ENCODE assay signal across 24 cellular contexts in the genomic region with DNA sequence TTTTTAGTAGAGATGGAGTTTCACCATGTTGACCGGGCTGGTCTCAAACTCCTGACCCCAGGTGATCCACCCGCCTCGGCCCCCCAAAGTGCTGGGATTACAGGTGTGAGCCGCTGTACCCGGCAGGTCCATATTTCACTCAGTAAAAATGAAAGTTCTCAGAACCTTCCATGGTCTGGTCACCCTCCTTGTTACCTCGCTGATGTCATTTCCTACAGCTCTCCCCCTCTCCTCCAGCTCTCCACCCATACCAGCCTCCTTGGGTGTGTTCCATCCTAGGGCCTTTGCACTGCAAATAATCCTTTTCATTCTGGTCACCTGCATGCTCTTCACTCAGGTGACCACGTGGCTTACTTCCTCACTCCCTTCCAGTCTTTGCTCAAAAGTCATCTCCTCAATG.
DNase-seq lines count a peak whose midpoint lies in the region; ATAC-seq and TF ChIP-seq lines count a peak whose summit lies in the region.
"Had no signal": no experiment of that assay in that cellular context is flagged by ENCODE, and none has a peak within 500 bp of the region (broad histone marks: within the 10 kb centered on the region; RNA-seq: fewer than 3 reads in every experiment).

No MANE protein-coding gene starts in this region.

- H3K9ac ChIP-seq in OCI-LY3 (ENCODE audit: low read length), result no peak overlapping the region

- H3K9me3 Mint-ChIP-seq in activated CD4-positive, alpha-beta T cell treated with anti-CD3 and anti-CD28 coated beads, Interleukin-2, amount 10 ng/mL, durations not matched to agents 7 days and 5 days, result peaks cover 12% of the 10 kb centered on the region
- peaks cover 5% of the 10 kb centered on the region for H3K9me3 Mint-ChIP-seq in activated naive CD8-positive, alpha-beta T cell treated with anti-CD3 and anti-CD28 coated beads, Interleukin-2, amount 50 U/mL, for 24 hours
- H3K9me3 Mint-ChIP-seq in CD4-positive, alpha-beta memory T cell, result no peaks in the 10 kb centered on the region
- H3K9me3 Mint-ChIP-seq: CD4-positive, alpha-beta T cell; GM23338; type B pancreatic cell had no signal

- CTCF ChIA-PET in activated CD4-positive, alpha-beta T cell treated with anti-CD3 and anti-CD28 coated beads, Interleukin-2, amount 10 ng/mL, durations not matched to agents 7 days and 5 days (lab: Charles Lee), result interaction anchor here (0.6 kb wide), 1 partner anchor 209 kb away, joined by 3 read pairs; no protein-coding TSS in a partner anchor
- CTCF ChIA-PET in CD4-positive, alpha-beta memory T cell (lab: Charles Lee; ENCODE audit: partially characterized antibody), result no interaction called here

- peak overlapping the region; percentile 78 for H3K27ac Mint-ChIP-seq in activated CD4-positive, alpha-beta T cell treated with anti-CD3 and anti-CD28 coated beads, Interleukin-2, amount 10 ng/mL, durations not matched to agents 7 days and 5 days
- H3K27ac Mint-ChIP-seq in activated naive CD8-positive, alpha-beta T cell treated with anti-CD3 and anti-CD28 coated beads, Interleukin-2, amount 50 U/mL, for 24 hours, result peak overlapping the region; percentile 87
- no peak overlapping the region for H3K27ac Mint-ChIP-seq in CD4-positive, alpha-beta memory T cell
- H3K27ac Mint-ChIP-seq: CD4-positive, alpha-beta T cell; GM23338; nephron; type B pancreatic cell had no signal

- no peaks in the 10 kb centered on the region for H4K20me1 ChIP-seq in OCI-LY3 (ENCODE audit: insufficient read depth, low read length)

- no peaks in the 10 kb centered on the region for H3K9me3 ChIP-seq in OCI-LY3 (ENCODE audit: insufficient read depth, low read length)
- no peaks in the 10 kb centered on the region for H3K9me3 ChIP-seq in CD4-positive, alpha-beta memory T cell (ENCODE audit: control insufficient read depth in 1 of 2, low read length in 2 of 2)
- H3K9me3 ChIP-seq: colonic mucosa, lower lobe of right lung had no signal

- H3K4me3 ChIP-seq in OCI-LY3 (ENCODE audit: low read length), result no peak overlapping the region
- no peak overlapping the region for H3K4me3 ChIP-seq in CD4-positive, alpha-beta memory T cell (ENCODE audit: low read length in 2 of 2)
- H3K4me3 ChIP-seq: colonic mucosa, GM23338, lower lobe of right lung, ovary, SK-N-MC had no signal

- no peaks in the 10 kb centered on the region for H3K79me2 ChIP-seq in OCI-LY3 (ENCODE audit: low read length)

- peaks cover 44% of the 10 kb centered on the region for H3K4me1 Mint-ChIP-seq in activated CD4-positive, alpha-beta T cell treated with anti-CD3 and anti-CD28 coated beads, Interleukin-2, amount 10 ng/mL, durations not matched to agents 7 days and 5 days
- H3K4me1 Mint-ChIP-seq in activated naive CD8-positive, alpha-beta T cell treated with anti-CD3 and anti-CD28 coated beads, Interleukin-2, amount 50 U/mL, for 24 hours, result peaks cover 62% of the 10 kb centered on the region
- H3K4me1 Mint-ChIP-seq in CD4-positive, alpha-beta memory T cell, result peaks cover 20 to 34% (median 31%) of the 10 kb centered on the region in 4 donors
- H3K4me1 Mint-ChIP-seq: GM23338, nephron had no signal

- POLR2A ChIA-PET in activated CD4-positive, alpha-beta T cell treated with anti-CD3 and anti-CD28 coated beads, Interleukin-2, amount 10 ng/mL, durations not matched to agents 7 days and 5 days (lab: Charles Lee), result no interaction called here
- POLR2A ChIA-PET in CD4-positive, alpha-beta memory T cell (lab: Charles Lee; ENCODE audit: partially characterized antibody), result no interaction called here

- H3K4me3 Mint-ChIP-seq in activated CD4-positive, alpha-beta T cell treated with anti-CD3 and anti-CD28 coated beads, Interleukin-2, amount 10 ng/mL, durations not matched to agents 7 days and 5 days, result no peak overlapping the region
- H3K4me3 Mint-ChIP-seq in activated naive CD8-positive, alpha-beta T cell treated with anti-CD3 and anti-CD28 coated beads, Interleukin-2, amount 50 U/mL, for 24 hours, result no peak overlapping the region
- H3K4me3 Mint-ChIP-seq in CD4-positive, alpha-beta memory T cell, result peak overlapping the region in 3 of 8 donors; percentile 1 to 49 (median 6)
- H3K4me3 Mint-ChIP-seq: CD4-positive, alpha-beta T cell; GM23338; nephron; type B pancreatic cell had no signal

- intact Hi-C loops in CD4-positive, alpha-beta memory T cell (cut with micrococcal nuclease), result no loop called here

- no peak for TF ChIP-seq CTCF in OCI-LY3 (IDR thresholded peaks at IDR 0.05; ENCODE audit: low read depth, low read length)

- no peak overlapping the region for H2AFZ ChIP-seq in OCI-LY3 (ENCODE audit: low read depth, low read length)

- H3K4me1 ChIP-seq in OCI-LY3 (ENCODE audit: low read length), result peaks cover 39% of the 10 kb centered on the region
- H3K4me1 ChIP-seq in CD4-positive, alpha-beta memory T cell (ENCODE audit: insufficient read depth, low read length), result peaks cover 27% of the 10 kb centered on the region
- H3K4me1 ChIP-seq: colonic mucosa, lower lobe of right lung had no signal

- peaks cover 4% of the 10 kb centered on the region; the same call in 1 of the 2 replicates for H3K27me3 ChIP-seq in OCI-LY3 (ENCODE audit: low read depth, low read length)
- H3K27me3 ChIP-seq in CD4-positive, alpha-beta memory T cell (ENCODE audit: insufficient read depth, low read length), result no peaks in the 10 kb centered on the region
- H3K27me3 ChIP-seq: colonic mucosa, ovary had no signal

- 0 out of 2 replicates have a peak overlapping the region, but pooled peaks have one; percentile 11 for H3K4me2 ChIP-seq in OCI-LY3 (ENCODE audit: low read length)
- H3K4me2 ChIP-seq: GM23338 had no signal

- DNase-seq in activated CD4-positive, alpha-beta T cell treated with anti-CD3 and anti-CD28 coated beads, Interleukin-2, amount 10 ng/mL, durations not matched to agents 7 days and 5 days, result no peak
- no peak for DNase-seq in activated CD4-positive, alpha-beta T cell treated with anti-CD3 and anti-CD28 coated beads, Interleukin-2, amount 50 U/mL, for 4 hours
- DNase-seq in DMS53 (lab: John Stamatoyannopoulos, UW), result peak; percentile 45
- no peak for DNase-seq in activated naive CD8-positive, alpha-beta T cell treated with anti-CD3 and anti-CD28 coated beads, Interleukin-2, amount 50 U/mL, for 24 hours
- DNase-seq in CD4-positive, alpha-beta memory T cell, result no peak
- no peak for DNase-seq in LoVo (ENCODE audit: low spot score)
- DNase-seq: activated CD8-positive, alpha-beta memory T cell treated with anti-CD3 and anti-CD28 coated beads, Interleukin-2, amount 50 U/mL, for 48 hours; activated naive CD4-positive, alpha-beta T cell; AML-193; CD4-positive, alpha-beta T cell; colonic mucosa; effector memory CD4-positive, alpha-beta T cell; lower lobe of right lung; NCI-H1417 treated with DMSO at 0.1 percent for 48 hours; NCI-H748 treated with DMSO at 0.1 percent for 48 hours; ovary; retina; small intestine had no signal

- ATAC-seq in activated naive CD8-positive, alpha-beta T cell treated with anti-CD3 and anti-CD28 coated beads, Interleukin-2, amount 50 U/mL, for 24 hours, result peak; percentile 17
- no peak for ATAC-seq in GM18867 (IDR thresholded peaks at IDR 0.05; ENCODE audit: unreplicated experiment)
- ATAC-seq: GM23338, lower lobe of right lung had no signal

- no peaks in the 10 kb centered on the region for H3K36me3 ChIP-seq in OCI-LY3 (replicated peaks; ENCODE audit: low read depth, low read length)
- H3K36me3 ChIP-seq in CD4-positive, alpha-beta memory T cell (ENCODE audit: insufficient read depth, low read length), result no peaks in the 10 kb centered on the region
- H3K36me3 ChIP-seq: colonic mucosa, lower lobe of right lung, ovary had no signal

- peaks cover 8% of the 10 kb centered on the region for H3K36me3 Mint-ChIP-seq in activated CD4-positive, alpha-beta T cell treated with anti-CD3 and anti-CD28 coated beads, Interleukin-2, amount 10 ng/mL, durations not matched to agents 7 days and 5 days (ENCODE audit: low read depth)
- peaks cover 11% of the 10 kb centered on the region for H3K36me3 Mint-ChIP-seq in activated naive CD8-positive, alpha-beta T cell treated with anti-CD3 and anti-CD28 coated beads, Interleukin-2, amount 50 U/mL, for 24 hours (ENCODE audit: low read depth)
- H3K36me3 Mint-ChIP-seq in CD4-positive, alpha-beta memory T cell, result no peaks in the 10 kb centered on the region
- H3K36me3 Mint-ChIP-seq: type B pancreatic cell had no signal

- no peak overlapping the region for H3K27ac ChIP-seq in OCI-LY3 (ENCODE audit: low read length)
- no peak overlapping the region for H3K27ac ChIP-seq in CD4-positive, alpha-beta memory T cell (ENCODE audit: low read depth, low read length)
- H3K27ac ChIP-seq: colonic mucosa, lower lobe of right lung, ovary, SK-N-MC had no signal

- no peaks in the 10 kb centered on the region for H3K27me3 Mint-ChIP-seq in activated CD4-positive, alpha-beta T cell treated with anti-CD3 and anti-CD28 coated beads, Interleukin-2, amount 10 ng/mL, durations not matched to agents 7 days and 5 days
- H3K27me3 Mint-ChIP-seq in activated naive CD8-positive, alpha-beta T cell treated with anti-CD3 and anti-CD28 coated beads, Interleukin-2, amount 50 U/mL, for 24 hours, result no peaks in the 10 kb centered on the region
- no peaks in the 10 kb centered on the region for H3K27me3 Mint-ChIP-seq in CD4-positive, alpha-beta memory T cell
- H3K27me3 Mint-ChIP-seq: CD4-positive, alpha-beta T cell had no signal

Comparison
In these comparisons a context has a peak if more than half of its experiments do, and no peak if none do; other contexts are left out.
1. H3K27ac Mint-ChIP-seq: peak in activated CD4-positive, alpha-beta T cell treated with anti-CD3 and anti-CD28 coated beads, Interleukin-2, amount 10 ng/mL, durations not matched to agents 7 days and 5 days (single experiment) and activated naive CD8-positive, alpha-beta T cell treated with anti-CD3 and anti-CD28 coated beads, Interleukin-2, amount 50 U/mL, for 24 hours (single experiment); none in CD4-positive, alpha-beta memory T cell (0 of 7).